ENCODE assay signal across 8 cellular contexts in the genomic region with DNA sequence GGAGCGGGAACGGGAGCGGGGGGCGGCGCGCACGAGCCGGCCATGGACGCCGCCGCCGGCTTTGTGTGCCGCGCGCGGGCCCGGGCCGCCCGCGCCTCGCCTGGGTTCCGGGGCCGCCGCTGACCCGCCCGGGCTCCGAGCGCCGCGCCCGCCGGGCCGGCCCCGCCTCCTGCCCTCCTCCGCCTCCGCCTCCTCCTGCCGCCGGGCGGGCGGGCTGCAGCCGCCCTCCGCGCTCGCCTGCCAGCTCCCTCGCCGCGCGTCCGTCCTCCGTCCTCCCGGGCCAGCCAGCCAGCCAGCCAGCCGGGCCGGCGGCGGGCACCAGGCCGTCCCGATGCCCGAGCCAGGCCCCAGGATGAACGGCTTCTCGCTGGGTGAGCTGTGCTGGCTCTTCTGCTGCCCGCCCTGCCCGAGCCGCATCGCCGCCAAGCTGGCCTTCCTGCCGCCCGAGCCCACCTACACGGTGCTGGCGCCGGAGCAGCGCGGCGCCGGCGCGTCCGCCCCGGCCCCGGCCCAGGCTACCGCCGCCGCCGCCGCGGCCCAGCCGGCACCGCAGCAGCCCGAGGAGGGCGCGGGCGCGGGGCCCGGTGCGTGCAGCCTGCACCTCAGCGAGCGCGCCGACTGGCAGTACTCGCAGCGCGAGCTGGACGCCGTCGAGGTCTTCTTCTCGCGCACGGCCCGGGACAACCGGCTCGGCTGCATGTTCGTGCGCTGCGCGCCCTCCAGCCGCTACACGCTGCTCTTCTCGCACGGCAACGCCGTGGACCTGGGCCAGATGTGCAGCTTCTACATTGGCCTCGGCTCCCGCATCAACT. TPM values are rescaled to one million over a fixed set of nuclear protein-coding genes. Genes with fewer than 3 reads are reported as not detected.
A peak's percentile ranks its signal among the peaks of the same experiment; 100 is the strongest.
DNase-seq lines count a peak whose midpoint lies in the region; ATAC-seq and TF ChIP-seq lines count a peak whose summit lies in the region.

A gene (plus strand): TSS at position 212 of the 812 bp plus-strand sequence. CDS start 120 bp downstream, at position 332.

- H3K9me3 ChIP-seq in HAP-1: no peaks in the 10 kb centered on the region

- TF ChIP-seq CTCF in GM12875 (IDR thresholded peaks at IDR 0.05; ENCODE audit: borderline replicate concordance, insufficient read depth, low read depth, low read length) (no peak), coronary artery (IDR thresholded peaks at IDR 0.05) (no peak)

- H3K4me3 ChIP-seq in GM12875 (ENCODE audit: low read depth, low read length): peak within 1 kb of the TSS; percentile 59
- H3K4me3 ChIP-seq in HAP-1: peak within 1 kb of the TSS; percentile 76
- H3K4me3 ChIP-seq in coronary artery: peak within 1 kb of the TSS; percentile 81

- in situ Hi-C loops in HAP-1 (cut with MboI; ENCODE audit: low sequenced_read_pairs): no loop called here

- DNase-seq in HAP-1 (ENCODE audit: low spot score in 2 of 2) (peak; percentile 60 to 81), NAMALWA (ENCODE audit: low spot score) (peak; percentile 47), coronary artery (ENCODE audit: low spot score) (peak; percentile 75), left colon (peak; percentile 56 to 73)
- peak; percentile 61 for DNase-seq in activated CD4-positive, CD25-positive, alpha-beta regulatory T cell treated with anti-CD3 and anti-CD28 coated beads, Interleukin-2, amount 50 U/mL, for 72 hours
- peak; percentile 39 to 65 for DNase-seq in stimulated activated CD4-positive, alpha-beta T cell treated with anti-CD3 and anti-CD28 coated beads, Interleukin-2, amount 100 ng/mL, for 24 hours

- H3K27ac ChIP-seq in coronary artery: peak within 1 kb of the TSS; percentile 78 to 91

- no peaks in the 10 kb centered on the region; the same call in 1 of the 2 replicates for H3K27me3 ChIP-seq in HAP-1 (ENCODE audit: low read depth)

- ATAC-seq in left colon (peak; percentile 57), GM18870 (IDR thresholded peaks at IDR 0.05; ENCODE audit: unreplicated experiment) (no peak)

- peaks cover 23% of the 10 kb centered on the region for H3K4me1 ChIP-seq in HAP-1

- H3K36me3 ChIP-seq in HAP-1 (replicated peaks): 0 out of 2 replicates have a peak, but pooled peaks cover 3% of the 10 kb centered on the region

- intact Hi-C loops in left colon (cut with DNase I, micrococcal nuclease): no loop called here

RNA-seq across cellular contexts. Expression of the gene that starts here (rescaled TPM):
- total RNA-seq in left colon: 100 to 1,000 TPM; 151 to 160 TPM
